In genomic region chr12:27969901-27970390, GRCh38 we compare ENCODE assay signal across 8 cellular contexts. TPM values are rescaled to one million over a fixed set of nuclear protein-coding genes. Genes with fewer than 3 reads are reported as not detected.
DNase-seq lines count a peak whose midpoint lies in the region; ATAC-seq and TF ChIP-seq lines count a peak whose summit lies in the region.

No MANE protein-coding gene starts in this region.

- H3K9me3 ChIP-seq in thoracic aorta, result no peaks in the 10 kb centered on the region

- peaks cover 3% of the 10 kb centered on the region for H3K9me3 Mint-ChIP-seq in natural killer cell treated with Interleukin-12 subunit alpha and Interleukin-12 subunit beta and Interleukin-15 and Interleukin-18, amount 100 ng/mL, for 72 hours

- no peaks in the 10 kb centered on the region for H3K36me3 Mint-ChIP-seq in natural killer cell treated with Interleukin-12 subunit alpha and Interleukin-12 subunit beta and Interleukin-15 and Interleukin-18, amount 100 ng/mL, for 72 hours

- no peaks in the 10 kb centered on the region for H3K36me3 ChIP-seq in thoracic aorta

- DNase-seq in NCI-H2227 (lab: John Stamatoyannopoulos, UW; ENCODE audit: unreplicated experiment), result peak; percentile 1
- no peak for DNase-seq in NCI-H2227 treated with DMSO at 0.1 percent for 48 hours (lab: John Stamatoyannopoulos, UW)
- DNase-seq in NCI-H1105 treated with DMSO at 0.1 percent for 48 hours (lab: John Stamatoyannopoulos, UW), result peak; percentile 61
- DNase-seq in activated CD8-positive, alpha-beta memory T cell treated with anti-CD3 and anti-CD28 coated beads, Interleukin-2, amount 50 U/mL, for 4 hours, result peak; percentile 36
- peak; percentile 35 for DNase-seq in fibroblast of mammary gland (ENCODE audit: low read depth)
- DNase-seq in natural killer cell treated with Interleukin-12 subunit alpha and Interleukin-12 subunit beta and Interleukin-15 and Interleukin-18, amount 100 ng/mL, for 72 hours (ENCODE audit: low spot score), result no peak
- no peak for DNase-seq in thoracic aorta (ENCODE audit: low spot score)

- H3K27me3 ChIP-seq in thoracic aorta (replicated peaks; ENCODE audit: insufficient read depth), result no peaks in the 10 kb centered on the region

- peaks cover 12 to 43% of the 10 kb centered on the region in 2 donors for H3K4me1 ChIP-seq in thoracic aorta (ENCODE audit: control insufficient read depth in 1 of 2, low read depth in 2 of 2)

- peak overlapping the region; percentile 52 to 69 for H3K27ac ChIP-seq in thoracic aorta

- H3K4me3 ChIP-seq in fibroblast of mammary gland (ENCODE audit: control insufficient read depth, low read depth, low read length), result peak overlapping the region; percentile 60
- H3K4me3 ChIP-seq in thoracic aorta, result peak overlapping the region; percentile 83

- peaks cover 7% of the 10 kb centered on the region in 2 donors for H3K4me1 Mint-ChIP-seq in natural killer cell treated with Interleukin-12 subunit alpha and Interleukin-12 subunit beta and Interleukin-15 and Interleukin-18, amount 100 ng/mL, for 72 hours (ENCODE audit: low read depth in 2 of 2)

- peak overlapping the region; percentile 59 for H3K4me3 Mint-ChIP-seq in natural killer cell treated with Interleukin-12 subunit alpha and Interleukin-12 subunit beta and Interleukin-15 and Interleukin-18, amount 100 ng/mL, for 72 hours

- peaks cover 51 to 72% of the 10 kb centered on the region in 2 donors for H3K27me3 Mint-ChIP-seq in natural killer cell treated with Interleukin-12 subunit alpha and Interleukin-12 subunit beta and Interleukin-15 and Interleukin-18, amount 100 ng/mL, for 72 hours

- peak; percentile 86 for ATAC-seq in HG02623 (IDR thresholded peaks at IDR 0.05; ENCODE audit: unreplicated experiment)
- ATAC-seq in natural killer cell treated with Interleukin-12 subunit alpha and Interleukin-12 subunit beta and Interleukin-15 and Interleukin-18, amount 100 ng/mL, for 72 hours, result peak; percentile 17 to 57
- ATAC-seq in thoracic aorta (ENCODE audit: insufficient number of reproducible peaks, low FRiP score, low read depth), result no peak

- no peak overlapping the region for H3K27ac Mint-ChIP-seq in natural killer cell treated with Interleukin-12 subunit alpha and Interleukin-12 subunit beta and Interleukin-15 and Interleukin-18, amount 100 ng/mL, for 72 hours

- TF ChIP-seq CTCF in fibroblast of mammary gland (conservative IDR thresholded peaks at IDR 0.05; ENCODE audit: control insufficient read depth, insufficient read depth, low read depth, low read length) (no peak), thoracic aorta (IDR thresholded peaks at IDR 0.05) (no peak)

RNA-seq across cellular contexts. Expression of gene PTHLH, which starts 2.6 kb away (rescaled TPM):
- not detected for total RNA-seq in natural killer cell treated with Interleukin-12 subunit alpha and Interleukin-12 subunit beta and Interleukin-15 and Interleukin-18, amount 100 ng/mL, for 72 hours
- 1 to 10 TPM; 5.6 to 8.1 TPM for total RNA-seq in thoracic aorta

Comparison
In these comparisons a context has a peak if more than half of its experiments do, and no peak if none do; other contexts are left out.
1. DNase-seq: peak in NCI-H2227 (single experiment), NCI-H1105 treated with DMSO at 0.1 percent for 48 hours (single experiment), activated CD8-positive, alpha-beta memory T cell treated with anti-CD3 and anti-CD28 coated beads, Interleukin-2, amount 50 U/mL, for 4 hours (single experiment) and fibroblast of mammary gland (single experiment); none in NCI-H2227 treated with DMSO at 0.1 percent for 48 hours (single experiment), natural killer cell treated with Interleukin-12 subunit alpha and Interleukin-12 subunit beta and Interleukin-15 and Interleukin-18, amount 100 ng/mL, for 72 hours (single experiment) and thoracic aorta (single experiment).
2. RNA of gene PTHLH, which starts 2.6 kb away (total RNA-seq): 5.6 to 8.1 TPM in thoracic aorta; not detected in natural killer cell treated with Interleukin-12 subunit alpha and Interleukin-12 subunit beta and Interleukin-15 and Interleukin-18, amount 100 ng/mL, for 72 hours; every median in the first group is over 4 times any median in the second.